ENCODE assay signal across 26 cellular contexts in genomic region chr1:230624097-230624713, GRCh38.
"Had no signal": no experiment of that assay in that cellular context is flagged by ENCODE, and none has a peak within 500 bp of the region (broad histone marks: within the 10 kb centered on the region; RNA-seq: fewer than 3 reads in every experiment).

No MANE protein-coding gene starts in this region.

- DNase-seq: heart right ventricle; islet precursor cell; left ventricle myocardium inferior; midbrain; mucosa of descending colon; natural killer cell; nephron progenitor cell; nucleus accumbens; pancreas; posterior cingulate gyrus; retina; right cardiac atrium; sigmoid colon; small intestine; spleen; stimulated activated CD4-positive, alpha-beta T cell treated with anti-CD3 and anti-CD28 coated beads, Interleukin-4, amount 100 ng/mL, for 24 hours; stimulated activated naive CD4-positive, alpha-beta T cell had no signal

- H3K27ac ChIP-seq: heart right ventricle, hepatocyte, left ventricle myocardium inferior, pancreas, prostate gland, sigmoid colon, spleen, suprapubic skin, tibial nerve, vagina had no signal

- H3K4me1 ChIP-seq: heart right ventricle, left ventricle myocardium inferior, pancreas, prostate gland, sigmoid colon, spleen, suprapubic skin, tibial nerve, vagina had no signal

- H2AFZ ChIP-seq: hepatocyte had no signal

- H3K36me3 Mint-ChIP-seq: natural killer cell; stimulated activated effector memory CD8-positive, alpha-beta T cell treated with anti-CD3 and anti-CD28 coated beads, Interleukin-12 subunit alpha, Interleukin-12 subunit beta, amount 100 ng/mL, for 72 hours; type B pancreatic cell had no signal

- H3K9me3 Mint-ChIP-seq: natural killer cell; nephron progenitor cell; stimulated activated effector memory CD8-positive, alpha-beta T cell treated with anti-CD3 and anti-CD28 coated beads, Interleukin-12 subunit alpha, Interleukin-12 subunit beta, amount 100 ng/mL, for 72 hours; stimulated activated naive CD8-positive, alpha-beta T cell treated with anti-CD3 and anti-CD28 coated beads, Interleukin-15, Interleukin-2, amounts not matched to agents 100 ng/mL and 50 ng/mL, for 24 hours; type B pancreatic cell had no signal

- FAIRE-seq: pancreas, small intestine had no signal

- H3K27ac Mint-ChIP-seq: natural killer cell; nephron progenitor cell; stimulated activated effector memory CD8-positive, alpha-beta T cell treated with anti-CD3 and anti-CD28 coated beads, Interleukin-12 subunit alpha, Interleukin-12 subunit beta, amount 100 ng/mL, for 72 hours; stimulated activated naive CD8-positive, alpha-beta T cell treated with anti-CD3 and anti-CD28 coated beads, Interleukin-15, Interleukin-2, amounts not matched to agents 100 ng/mL and 50 ng/mL, for 24 hours; type B pancreatic cell had no signal

- ATAC-seq: heart right ventricle; mucosa of descending colon; natural killer cell; pancreas; right cardiac atrium; stimulated activated effector memory CD8-positive, alpha-beta T cell treated with anti-CD3 and anti-CD28 coated beads, Interleukin-12 subunit alpha, Interleukin-12 subunit beta, amount 100 ng/mL, for 72 hours had no signal

- H3K36me3 ChIP-seq: heart right ventricle, left ventricle myocardium inferior, pancreas, prostate gland, sigmoid colon, spleen, suprapubic skin, tibial nerve, vagina had no signal

- H3K27me3 Mint-ChIP-seq: type B pancreatic cell had no signal

- H3K4me3 ChIP-seq: heart right ventricle, hepatocyte, left ventricle myocardium inferior, lung, mucosa of descending colon, pancreas, prostate gland, sigmoid colon, spleen, suprapubic skin, tibial nerve, vagina had no signal

- H3K4me1 Mint-ChIP-seq: natural killer cell; nephron progenitor cell; stimulated activated effector memory CD8-positive, alpha-beta T cell treated with anti-CD3 and anti-CD28 coated beads, Interleukin-12 subunit alpha, Interleukin-12 subunit beta, amount 100 ng/mL, for 72 hours had no signal

- H3K4me2 ChIP-seq: hepatocyte had no signal

- H3K27me3 ChIP-seq: hepatocyte, pancreas, sigmoid colon, suprapubic skin, tibial nerve, vagina had no signal

- H3K9me3 ChIP-seq: heart right ventricle, left ventricle myocardium inferior, mucosa of descending colon, pancreas, prostate gland, sigmoid colon, spleen, suprapubic skin, tibial nerve, vagina had no signal

- H3K4me3 Mint-ChIP-seq: natural killer cell; nephron progenitor cell; stimulated activated effector memory CD8-positive, alpha-beta T cell treated with anti-CD3 and anti-CD28 coated beads, Interleukin-12 subunit alpha, Interleukin-12 subunit beta, amount 100 ng/mL, for 72 hours; stimulated activated naive CD8-positive, alpha-beta T cell treated with anti-CD3 and anti-CD28 coated beads, Interleukin-15, Interleukin-2, amounts not matched to agents 100 ng/mL and 50 ng/mL, for 24 hours; type B pancreatic cell had no signal

- H3K79me2 ChIP-seq: hepatocyte had no signal
